In genomic region chr19:55580628-55581144, GRCh38 we compare ENCODE assay signal across 8 cellular contexts. TPM values are rescaled to one million over a fixed set of nuclear protein-coding genes. Genes with fewer than 3 reads are reported as not detected.
A peak's percentile ranks its signal among the peaks of the same experiment; 100 is the strongest.
DNase-seq lines count a peak whose midpoint lies in the region; ATAC-seq and TF ChIP-seq lines count a peak whose summit lies in the region.

TSS of gene ZNF579 (minus strand) at chr19:55580848. CDS start at chr19:55579639, 1,209 bp downstream.

- no peaks in the 10 kb centered on the region for H3K27me3 ChIP-seq in CD4-positive, alpha-beta T cell (ENCODE audit: control insufficient read depth, insufficient read depth, low read length)

- peak; percentile 69 for ATAC-seq in CD4-positive, alpha-beta T cell (ENCODE audit: poor library complexity)
- ATAC-seq in HG02642 (IDR thresholded peaks at IDR 0.05; ENCODE audit: poor library complexity, unreplicated experiment) (peak; percentile 57), left colon (peak; percentile 86), GM21367 (IDR thresholded peaks at IDR 0.05; ENCODE audit: unreplicated experiment) (no peak)

- peak within 1 kb of the TSS; percentile 86 for H3K27ac Mint-ChIP-seq in CD4-positive, alpha-beta T cell

- H3K27ac ChIP-seq in CD4-positive, alpha-beta T cell (ENCODE audit: low read depth, low read length), result peak within 1 kb of the TSS; percentile 52
- H3K27ac ChIP-seq in cingulate gyrus (ENCODE audit: low read depth, low read length), result peak within 1 kb of the TSS; percentile 89

- no peaks in the 10 kb centered on the region for H3K27me3 Mint-ChIP-seq in CD4-positive, alpha-beta T cell

- no peaks in the 10 kb centered on the region for H3K9me3 Mint-ChIP-seq in CD4-positive, alpha-beta T cell

- POLR2A ChIA-PET in CD4-positive, alpha-beta T cell (lab: Charles Lee), result interaction anchor here (0.7 to 2.7 kb wide), 9 partner anchors 19 to 173 kb away, joined by 3 to 18 read pairs (median 4); partner anchors contain the start of genes FIZ1, UBE2S, ZNF524 and ZNF784

- intact Hi-C loops in CD4-positive, alpha-beta T cell (cut with DNase I, micrococcal nuclease), result loop anchor here (2.0 kb wide), 2 partner anchors 18 to 54 kb away; partner anchors contain the start of gene FIZ1 (in 1 of the 2)
- intact Hi-C loops in left colon (cut with DNase I, micrococcal nuclease), result no loop called here

- H3K4me1 Mint-ChIP-seq in CD4-positive, alpha-beta T cell (ENCODE audit: low read depth), result peaks cover 31% of the 10 kb centered on the region

- CTCF ChIA-PET in CD4-positive, alpha-beta T cell (lab: Charles Lee), result interaction anchor here (0.9 to 4.7 kb wide), 3 partner anchors 18 to 52 kb away, joined by 3 to 19 read pairs (median 4); partner anchors contain the start of gene FIZ1

- H3K36me3 Mint-ChIP-seq in CD4-positive, alpha-beta T cell (ENCODE audit: low read depth), result peaks cover 21% of the 10 kb centered on the region

- H3K4me3 Mint-ChIP-seq in CD4-positive, alpha-beta T cell, result peak within 1 kb of the TSS; percentile 89

- no peak for TF ChIP-seq CTCF in CD4-positive, alpha-beta T cell (IDR thresholded peaks at IDR 0.05)

- peak; percentile 53 to 73 (median 62) for DNase-seq in CD4-positive, alpha-beta T cell
- DNase-seq in NCI-H446 (lab: John Stamatoyannopoulos, UW), result peak; percentile 88 to 91
- peak; percentile 50 for DNase-seq in activated CD4-positive, alpha-beta T cell treated with anti-CD3 and anti-CD28 coated beads for 1 hour
- peak; percentile 85 to 87 for DNase-seq in left colon
- DNase-seq in stimulated activated CD4-positive, alpha-beta T cell treated with anti-CD3 and anti-CD28 coated beads, Interleukin-15, amount 100 ng/mL, for 48 hours (ENCODE audit: low read depth in 2 of 2), result peak; percentile 72 to 79

- no peaks in the 10 kb centered on the region for H3K9me3 ChIP-seq in CD4-positive, alpha-beta T cell (ENCODE audit: control insufficient read depth, low read length)

RNA-seq across cellular contexts. Expression of gene ZNF579, which starts in this region (rescaled TPM):
- 1 to 10 TPM; 6.7 to 7.1 TPM for total RNA-seq in CD4-positive, alpha-beta T cell
- 1 to 10 TPM; 5.3 to 7.3 TPM for total RNA-seq in left colon

Comparison
In these comparisons a context has a peak if more than half of its experiments do, and no peak if none do; other contexts are left out.
1. intact Hi-C loops: an anchor here in CD4-positive, alpha-beta T cell (2.0 kb wide); none called in left colon.